ENCODE assay signal across 17 cellular contexts in the genomic region with DNA sequence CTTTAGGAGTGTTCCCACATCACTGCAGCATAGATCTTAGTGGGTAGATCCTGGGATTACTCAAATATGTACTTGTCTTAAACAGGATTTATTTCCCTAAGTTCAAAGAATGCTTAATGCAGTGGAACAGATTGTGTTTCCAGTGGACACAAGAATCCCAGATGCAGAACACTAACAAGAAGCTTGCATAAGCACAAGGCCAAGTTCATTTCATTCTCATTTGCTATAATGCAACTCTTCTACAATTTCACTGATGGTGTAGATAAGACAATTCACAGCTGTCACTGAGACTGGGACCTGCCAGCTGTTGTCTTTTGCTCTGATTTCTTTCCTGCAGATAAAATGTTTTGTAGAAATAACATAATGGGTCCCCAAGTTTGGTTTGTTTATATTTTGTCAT.
"Had no signal": no experiment of that assay in that cellular context is flagged by ENCODE, and none has a peak within 500 bp of the region (broad histone marks: within the 10 kb centered on the region; RNA-seq: fewer than 3 reads in every experiment).

No MANE protein-coding gene starts in this region.

- H2AFZ ChIP-seq: parathyroid adenoma had no signal

- H3K27me3 Mint-ChIP-seq: activated CD8-positive, alpha-beta memory T cell treated with anti-CD3 and anti-CD28 coated beads, Interleukin-2, amount 10 ng/mL, durations not matched to agents 7 days and 5 days; activated naive CD8-positive, alpha-beta T cell treated with anti-CD3 and anti-CD28 coated beads, Interleukin-2, amount 10 ng/mL, durations not matched to agents 7 days and 5 days had no signal

- H3K36me3 ChIP-seq: ascending aorta, esophagus muscularis mucosa, left ventricle myocardium inferior, thyroid gland, uterus had no signal

- H3K27me3 ChIP-seq: ascending aorta, esophagus muscularis mucosa, foreskin keratinocyte, thyroid gland, uterus had no signal

- H3K9ac ChIP-seq: parathyroid adenoma had no signal

- ATAC-seq: activated CD8-positive, alpha-beta memory T cell treated with anti-CD3 and anti-CD28 coated beads, Interleukin-2, amount 10 ng/mL, durations not matched to agents 7 days and 5 days; foreskin keratinocyte; stimulated activated effector memory CD8-positive, alpha-beta T cell treated with anti-CD3 and anti-CD28 coated beads, Interleukin-12 subunit alpha, Interleukin-12 subunit beta, amount 100 ng/mL, for 72 hours had no signal

- H3K27ac ChIP-seq: ascending aorta, esophagus muscularis mucosa, foreskin keratinocyte, left ventricle myocardium inferior, parathyroid adenoma, skin epidermis, thyroid gland, uterus had no signal

- H3K4me3 Mint-ChIP-seq: activated CD8-positive, alpha-beta memory T cell treated with anti-CD3 and anti-CD28 coated beads, Interleukin-2, amount 10 ng/mL, durations not matched to agents 7 days and 5 days; activated naive CD8-positive, alpha-beta T cell treated with anti-CD3 and anti-CD28 coated beads, Interleukin-2, amount 10 ng/mL, durations not matched to agents 7 days and 5 days; stimulated activated effector memory CD8-positive, alpha-beta T cell treated with anti-CD3 and anti-CD28 coated beads, Interleukin-12 subunit alpha, Interleukin-12 subunit beta, amount 100 ng/mL, for 72 hours had no signal

- H3K9me3 Mint-ChIP-seq: stimulated activated effector memory CD8-positive, alpha-beta T cell treated with anti-CD3 and anti-CD28 coated beads, Interleukin-12 subunit alpha, Interleukin-12 subunit beta, amount 100 ng/mL, for 72 hours had no signal

- H3K4me1 Mint-ChIP-seq: activated CD8-positive, alpha-beta memory T cell treated with anti-CD3 and anti-CD28 coated beads, Interleukin-2, amount 10 ng/mL, durations not matched to agents 7 days and 5 days; stimulated activated effector memory CD8-positive, alpha-beta T cell treated with anti-CD3 and anti-CD28 coated beads, Interleukin-12 subunit alpha, Interleukin-12 subunit beta, amount 100 ng/mL, for 72 hours had no signal

- H3K9me3 ChIP-seq: ascending aorta, esophagus muscularis mucosa, thyroid gland, uterus had no signal

- H3K27ac Mint-ChIP-seq: activated CD8-positive, alpha-beta memory T cell treated with anti-CD3 and anti-CD28 coated beads, Interleukin-2, amount 10 ng/mL, durations not matched to agents 7 days and 5 days; activated naive CD8-positive, alpha-beta T cell treated with anti-CD3 and anti-CD28 coated beads, Interleukin-2, amount 10 ng/mL, durations not matched to agents 7 days and 5 days; stimulated activated effector memory CD8-positive, alpha-beta T cell treated with anti-CD3 and anti-CD28 coated beads, Interleukin-12 subunit alpha, Interleukin-12 subunit beta, amount 100 ng/mL, for 72 hours had no signal

- DNase-seq: activated CD4-positive, alpha-beta T cell treated with anti-CD3 and anti-CD28 coated beads, Interleukin-2, amount 50 U/mL, for 4 hours; activated CD8-positive, alpha-beta memory T cell treated with anti-CD3 and anti-CD28 coated beads, Interleukin-2, amount 10 ng/mL, durations not matched to agents 7 days and 5 days; activated gamma-delta T cell treated with Interleukin-2 at 50 U/mL for 16 hours; activated naive CD8-positive, alpha-beta T cell treated with anti-CD3 and anti-CD28 coated beads, Interleukin-2, amount 10 ng/mL, durations not matched to agents 7 days and 5 days; activated T-cell treated with anti-CD3 and anti-CD28 coated beads, Interleukin-2, amount 50 U/mL, for 48 hours; foreskin keratinocyte; head of caudate nucleus; islet precursor cell; left ventricle myocardium inferior; mesendoderm; thyroid gland; uterus had no signal

- H3K36me3 Mint-ChIP-seq: stimulated activated effector memory CD8-positive, alpha-beta T cell treated with anti-CD3 and anti-CD28 coated beads, Interleukin-12 subunit alpha, Interleukin-12 subunit beta, amount 100 ng/mL, for 72 hours had no signal

- H3K4me1 ChIP-seq: ascending aorta, esophagus muscularis mucosa, foreskin keratinocyte, parathyroid adenoma had no signal

- H3K4me3 ChIP-seq: ascending aorta, esophagus muscularis mucosa, left ventricle myocardium inferior, skin epidermis, thyroid gland, uterus had no signal
